ENCODE assay signal across 15 cellular contexts in the genomic region with DNA sequence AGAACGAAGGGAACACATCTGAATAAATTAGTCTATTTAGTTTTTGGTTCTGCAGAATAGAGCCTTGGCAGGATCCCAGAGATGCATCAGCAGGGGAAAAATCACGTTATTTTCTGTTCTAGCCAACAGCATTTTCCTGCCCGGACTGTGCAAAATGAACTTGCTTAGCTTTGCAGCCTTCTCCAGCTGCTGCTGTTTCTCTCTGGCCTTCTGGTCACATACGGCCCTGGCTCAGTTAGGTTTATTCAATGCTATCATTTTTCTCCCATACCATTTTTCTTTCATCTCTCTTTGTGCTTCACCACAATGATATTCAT.
DNase-seq lines count a peak whose midpoint lies in the region; ATAC-seq, FAIRE-seq and TF ChIP-seq lines count a peak whose summit lies in the region.
"Had no signal": no experiment of that assay in that cellular context is flagged by ENCODE, and none has a peak within 500 bp of the region (broad histone marks: within the 10 kb centered on the region; RNA-seq: fewer than 3 reads in every experiment).

No MANE protein-coding gene starts in this region.

- H3K27ac Mint-ChIP-seq in astrocyte (ENCODE audit: unreplicated experiment) (peak overlapping the region; percentile 37), mesothelial cell of epicardium (peak overlapping the region; percentile 53)
- H3K27ac Mint-ChIP-seq: HFFc6 had no signal

- H3K4me2 ChIP-seq in astrocyte (ENCODE audit: low read length): peak overlapping the region; percentile 53

- H3K4me3 ChIP-seq in astrocyte (ENCODE audit: insufficient read depth, low read depth, low read length) (no peak overlapping the region), ascending aorta (no peak overlapping the region)

- no peaks in the 10 kb centered on the region for H3K79me2 ChIP-seq in astrocyte (ENCODE audit: insufficient read depth, low read length)
- H3K79me2 ChIP-seq: parathyroid adenoma had no signal

- intact Hi-C loops in ascending aorta (cut with DNase I): no loop called here

- no peaks in the 10 kb centered on the region for H3K9me3 ChIP-seq in astrocyte (ENCODE audit: insufficient read depth, low read depth, low read length)
- no peaks in the 10 kb centered on the region for H3K9me3 ChIP-seq in ascending aorta

- DNase-seq in COR-L47 (lab: John Stamatoyannopoulos, UW) (peak; percentile 30), astrocyte (ENCODE audit: low read depth) (peak; percentile 43), mesothelial cell of epicardium (ENCODE audit: low spot score in 2 of 2, unreplicated experiment in 2 of 2) (no peak), ascending aorta (ENCODE audit: low spot score in 2 of 2) (no peak), A172 (ENCODE audit: low spot score) (no peak)
- no peak for DNase-seq in activated CD8-positive, alpha-beta memory T cell treated with anti-CD3 and anti-CD28 coated beads, Interleukin-2, amount 50 U/mL, for 48 hours
- DNase-seq: HFFc6, NCI-H1105, NCI-H774 had no signal

- H3K27ac ChIP-seq in astrocyte (ENCODE audit: low read depth, low read length): no peak overlapping the region
- H3K27ac ChIP-seq in ascending aorta: peak overlapping the region in 1 of 2 donors; percentile 9
- H3K27ac ChIP-seq: HL-60, parathyroid adenoma had no signal

- peak overlapping the region; percentile 10 for H3K4me3 Mint-ChIP-seq in astrocyte (ENCODE audit: unreplicated experiment)
- H3K4me3 Mint-ChIP-seq in mesothelial cell of epicardium: no peak overlapping the region
- H3K4me3 Mint-ChIP-seq: CD4-positive, CD25-positive, alpha-beta regulatory T cell; HFFc6 had no signal

- TF ChIP-seq CTCF in astrocyte (IDR thresholded peaks at IDR 0.05; ENCODE audit: insufficient read depth, low read depth, low read length): no peak
- TF ChIP-seq CTCF in mesothelial cell of epicardium (IDR thresholded peaks at IDR 0.05; ENCODE audit: unreplicated experiment): no peak
- no peak for TF ChIP-seq CTCF in ascending aorta (IDR thresholded peaks at IDR 0.05)

- H3K9me3 Mint-ChIP-seq in astrocyte (ENCODE audit: unreplicated experiment): no peaks in the 10 kb centered on the region
- peaks cover 21% of the 10 kb centered on the region for H3K9me3 Mint-ChIP-seq in mesothelial cell of epicardium
- H3K9me3 Mint-ChIP-seq: CD4-positive, CD25-positive, alpha-beta regulatory T cell; HFFc6 had no signal

- H2AFZ ChIP-seq in astrocyte (ENCODE audit: low read depth, low read length): no peak overlapping the region
- H2AFZ ChIP-seq: parathyroid adenoma had no signal

- peak; percentile 21 for ATAC-seq in HG02798 (IDR thresholded peaks at IDR 0.05; ENCODE audit: poor library complexity, unreplicated experiment)
- ATAC-seq in activated CD4-positive, CD25-positive, alpha-beta regulatory T cell treated with anti-CD3 and anti-CD28 coated beads, Interleukin-2, amount 50 U/mL, for 24 hours: no peak

- no peak for FAIRE-seq in astrocyte (lab: Jason Lieb, UNC)
- FAIRE-seq: bronchial epithelial cell had no signal

- H3K27me3 ChIP-seq in astrocyte (ENCODE audit: insufficient read depth, low read length) (no peaks in the 10 kb centered on the region), ascending aorta (no peaks in the 10 kb centered on the region)

- H4K20me1 ChIP-seq in astrocyte (ENCODE audit: insufficient read depth, low read length): no peaks in the 10 kb centered on the region

- H3K36me3 Mint-ChIP-seq in astrocyte (ENCODE audit: low read depth, unreplicated experiment) (no peaks in the 10 kb centered on the region), mesothelial cell of epicardium (peaks cover 2% of the 10 kb centered on the region)
- H3K36me3 Mint-ChIP-seq: CD4-positive, CD25-positive, alpha-beta regulatory T cell had no signal

- no peaks in the 10 kb centered on the region for H3K36me3 ChIP-seq in astrocyte (ENCODE audit: insufficient read depth, low read length)
- H3K36me3 ChIP-seq in ascending aorta: no peaks in the 10 kb centered on the region

- no peak overlapping the region for H3K9ac ChIP-seq in astrocyte (ENCODE audit: low read length)
- H3K9ac ChIP-seq: parathyroid adenoma had no signal

- H3K4me1 Mint-ChIP-seq in astrocyte (ENCODE audit: low read depth, unreplicated experiment) (peaks cover 42% of the 10 kb centered on the region), mesothelial cell of epicardium (peaks cover 56% of the 10 kb centered on the region)

- no peaks in the 10 kb centered on the region for H3K27me3 Mint-ChIP-seq in astrocyte (ENCODE audit: low read depth, unreplicated experiment)
- H3K27me3 Mint-ChIP-seq in mesothelial cell of epicardium (ENCODE audit: low read depth): no peaks in the 10 kb centered on the region

- peaks cover 36% of the 10 kb centered on the region for H3K4me1 ChIP-seq in astrocyte (ENCODE audit: insufficient read depth, low read length)
- H3K4me1 ChIP-seq in ascending aorta: peaks cover 0 to 13% of the 10 kb centered on the region in 2 donors
- H3K4me1 ChIP-seq: parathyroid adenoma had no signal

Comparison
In these comparisons a context has a peak if more than half of its experiments do, and no peak if none do; other contexts are left out.
1. DNase-seq: peak in COR-L47 (single experiment) and astrocyte (single experiment); none in mesothelial cell of epicardium (0 of 2), ascending aorta (0 of 2), A172 (single experiment) and activated CD8-positive, alpha-beta memory T cell treated with anti-CD3 and anti-CD28 coated beads, Interleukin-2, amount 50 U/mL, for 48 hours (single experiment).